ENCODE assay signal across 10 cellular contexts in the genomic region with DNA sequence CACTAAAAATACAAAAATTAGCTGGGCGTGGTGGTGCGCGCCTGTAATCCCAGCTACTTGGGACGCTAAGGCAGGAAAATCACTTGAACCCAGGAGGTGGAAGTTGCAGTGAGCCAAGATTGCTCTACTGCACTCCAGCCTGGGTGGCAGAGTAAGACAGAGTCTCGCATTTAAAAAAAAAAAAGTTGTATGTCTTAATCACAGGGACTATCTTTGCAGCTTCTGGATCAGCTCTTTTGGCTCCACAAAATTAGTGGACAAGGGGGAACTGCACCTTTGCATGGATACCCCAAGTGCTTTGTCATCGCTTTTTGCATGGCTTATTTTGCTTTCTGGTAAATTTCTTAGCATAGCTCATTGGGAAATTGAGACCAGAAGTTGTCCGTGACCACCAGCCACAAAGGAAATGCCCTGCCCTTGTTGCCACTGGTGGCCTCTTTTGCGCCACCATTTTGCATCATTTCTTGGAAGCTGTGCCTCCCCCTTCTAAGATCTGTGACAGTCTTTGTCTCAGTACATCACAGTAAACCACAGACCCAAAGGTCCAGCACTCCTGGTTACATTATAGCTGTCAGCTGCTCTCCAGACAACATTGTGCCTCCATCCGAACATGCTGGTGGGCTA. TPM values are rescaled to one million over a fixed set of nuclear protein-coding genes. Genes with fewer than 3 reads are reported as not detected.
DNase-seq lines count a peak whose midpoint lies in the region; ATAC-seq and TF ChIP-seq lines count a peak whose summit lies in the region.
"Had no signal": no experiment of that assay in that cellular context is flagged by ENCODE, and none has a peak within 500 bp of the region (broad histone marks: within the 10 kb centered on the region; RNA-seq: fewer than 3 reads in every experiment).

No MANE protein-coding gene starts in this region.

- intact Hi-C loops in esophagus muscularis mucosa (cut with DNase I) = no loop called here

- H3K36me3 ChIP-seq in esophagus muscularis mucosa = peaks cover 0 to 26% (median 11%) of the 10 kb centered on the region in 4 donors

- 81% methylated on average over 9 of the region's 9 CpGs for WGBS in esophagus muscularis mucosa

- H3K4me3 Mint-ChIP-seq in T-helper 17 cell = peak overlapping the region; percentile 49

- H3K36me3 Mint-ChIP-seq in T-helper 17 cell (ENCODE audit: low read depth) = peaks cover 8% of the 10 kb centered on the region

- H3K27me3 Mint-ChIP-seq in T-helper 17 cell = no peaks in the 10 kb centered on the region

- DNase-seq in activated T-cell treated with anti-CD3 and anti-CD28 coated beads for 48 hours (ENCODE audit: low read depth) (peak; percentile 20), T-helper 17 cell (no peak), esophagus muscularis mucosa (ENCODE audit: extremely low spot score) (no peak), NCI-H1105 (lab: John Stamatoyannopoulos, UW) (no peak), NCI-H1417 treated with DMSO at 0.1 percent for 48 hours (lab: John Stamatoyannopoulos, UW) (no peak)
- DNase-seq in activated T-cell treated with anti-CD3 and anti-CD28 coated beads, Interleukin-2, amount 50 U/mL, for 1 hour = no peak
- DNase-seq in stimulated activated naive CD8-positive, alpha-beta T cell treated with anti-CD3 and anti-CD28 coated beads, Interleukin-15, Interleukin-2, amounts not matched to agents 100 U/mL and 50 U/mL, for 24 hours = peak; percentile 21
- DNase-seq: activated CD4-positive, CD25-positive, alpha-beta regulatory T cell; small intestine had no signal

- no peak for TF ChIP-seq CTCF in esophagus muscularis mucosa (IDR thresholded peaks at IDR 0.05)

- no peaks in the 10 kb centered on the region for H3K9me3 ChIP-seq in T-helper 17 cell (ENCODE audit: control insufficient read depth, low read length, poor library complexity, severe bottlenecking)
- H3K9me3 ChIP-seq in esophagus muscularis mucosa = no peaks in the 10 kb centered on the region

- H3K27me3 ChIP-seq in esophagus muscularis mucosa = no peaks in the 10 kb centered on the region

- peaks cover 7 to 15% (median 12%) of the 10 kb centered on the region in 4 donors for H3K4me1 ChIP-seq in esophagus muscularis mucosa

- TF ChIP-seq POLR2A in esophagus muscularis mucosa (IDR thresholded peaks at IDR 0.05; ENCODE audit: low read depth) = no peak

- no peak overlapping the region for H3K4me3 ChIP-seq in esophagus muscularis mucosa

- H3K4me1 Mint-ChIP-seq in T-helper 17 cell = peaks cover 43% of the 10 kb centered on the region

- peak overlapping the region; percentile 80 for H3K27ac Mint-ChIP-seq in T-helper 17 cell

- ATAC-seq in T-helper 17 cell (peak; percentile 72), GM19395 (IDR thresholded peaks at IDR 0.05; ENCODE audit: unreplicated experiment) (no peak)
- peak; percentile 68 for ATAC-seq in stimulated activated naive CD8-positive, alpha-beta T cell treated with anti-CD3 and anti-CD28 coated beads, Interleukin-15, Interleukin-2, amounts not matched to agents 100 U/mL and 50 U/mL, for 24 hours

- TF ChIP-seq EP300 in esophagus muscularis mucosa (IDR thresholded peaks at IDR 0.05) = peak; percentile 21

- H3K27ac ChIP-seq in esophagus muscularis mucosa (replicated peaks in 1 of 4) = no peak overlapping the region

RNA-seq across cellular contexts. Expression of a gene that starts 43.9 kb away (rescaled TPM):
- total RNA-seq in T-helper 17 cell (100 to 1,000 TPM; 334 to 345 TPM), esophagus muscularis mucosa (100 to 1,000 TPM; 156 to 220 (median 189) TPM)

Comparison
In these comparisons a context has a peak if more than half of its experiments do, and no peak if none do; other contexts are left out.
1. DNase-seq: peak in activated T-cell treated with anti-CD3 and anti-CD28 coated beads for 48 hours (single experiment) and stimulated activated naive CD8-positive, alpha-beta T cell treated with anti-CD3 and anti-CD28 coated beads, Interleukin-15, Interleukin-2, amounts not matched to agents 100 U/mL and 50 U/mL, for 24 hours (single experiment); none in activated T-cell treated with anti-CD3 and anti-CD28 coated beads, Interleukin-2, amount 50 U/mL, for 1 hour (single experiment), T-helper 17 cell (0 of 3), esophagus muscularis mucosa (single experiment), NCI-H1105 (single experiment) and NCI-H1417 treated with DMSO at 0.1 percent for 48 hours (single experiment).